Comparison of ENCODE assay signal across 8 cellular contexts in the genomic region with DNA sequence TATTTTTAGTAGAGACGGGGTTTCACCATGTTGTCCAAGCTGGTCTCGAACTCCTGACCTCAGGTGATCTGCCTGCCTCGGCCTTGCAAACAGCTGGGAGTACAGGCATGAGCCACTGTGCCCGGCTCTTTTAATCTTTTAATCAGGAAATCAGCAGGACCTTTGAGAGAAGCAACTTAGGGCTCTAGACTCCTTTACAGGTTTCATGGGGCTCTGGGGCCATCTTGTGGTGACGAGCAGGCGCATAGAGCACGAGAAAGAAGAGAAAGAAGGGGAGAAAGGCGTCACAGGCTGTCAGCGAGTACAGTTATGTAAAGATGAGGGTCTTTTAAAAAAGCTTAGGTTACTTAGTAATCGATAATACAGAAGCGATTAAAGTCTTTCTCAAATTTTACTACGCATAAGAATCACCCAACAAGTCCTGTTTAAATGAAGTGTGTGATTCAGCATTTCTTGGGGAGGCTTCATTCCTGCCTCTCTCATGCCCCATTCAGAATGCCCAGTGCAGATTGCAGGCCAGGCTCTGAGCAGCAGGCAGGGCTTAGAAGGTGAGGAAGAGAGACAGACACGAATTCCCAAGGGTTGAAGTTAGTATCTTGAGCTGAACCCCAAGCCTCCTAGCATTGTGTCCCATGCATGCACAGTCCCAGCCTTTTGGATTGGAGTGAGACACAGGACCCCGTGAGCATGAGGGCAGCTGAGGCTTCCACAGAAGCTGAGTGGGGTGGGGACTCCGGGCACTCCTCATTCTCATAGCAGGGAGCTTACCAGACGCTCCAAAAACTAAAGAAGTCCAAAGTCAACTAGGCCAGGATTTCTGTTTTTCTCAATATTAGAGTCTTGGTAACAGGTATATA.
A peak's percentile ranks its signal among the peaks of the same experiment; 100 is the strongest.
DNase-seq lines count a peak whose midpoint lies in the region; ATAC-seq lines count a peak whose summit lies in the region.

No MANE protein-coding gene starts in this region.

- peak; percentile 79 for ATAC-seq in HG02798 (IDR thresholded peaks at IDR 0.05; ENCODE audit: poor library complexity, unreplicated experiment)

- peak; percentile 22 for DNase-seq in activated gamma-delta T cell treated with Interleukin-2 at 50 U/mL for 16 hours
- DNase-seq in activated gamma-delta T cell (lab: John Stamatoyannopoulos, UW): no peak
- peak; percentile 82 for DNase-seq in NCI-H146 (lab: John Stamatoyannopoulos, UW)
- DNase-seq in UCSD-AML1 (lab: John Stamatoyannopoulos, UW; ENCODE audit: unreplicated experiment): peak; percentile 72
- peak; percentile 21 for DNase-seq in central memory CD4-positive, alpha-beta T cell
- peak; percentile 86 for DNase-seq in kidney glomerular epithelial cell (lab: John Stamatoyannopoulos, UW)
- DNase-seq in stimulated activated CD4-positive, alpha-beta T cell treated with anti-CD3 and anti-CD28 coated beads, Interleukin-4, amount 100 ng/mL, for 4 hours: peak; percentile 41 to 43
